Comparison of ENCODE assay signal across 1 cellular context in the genomic region with DNA sequence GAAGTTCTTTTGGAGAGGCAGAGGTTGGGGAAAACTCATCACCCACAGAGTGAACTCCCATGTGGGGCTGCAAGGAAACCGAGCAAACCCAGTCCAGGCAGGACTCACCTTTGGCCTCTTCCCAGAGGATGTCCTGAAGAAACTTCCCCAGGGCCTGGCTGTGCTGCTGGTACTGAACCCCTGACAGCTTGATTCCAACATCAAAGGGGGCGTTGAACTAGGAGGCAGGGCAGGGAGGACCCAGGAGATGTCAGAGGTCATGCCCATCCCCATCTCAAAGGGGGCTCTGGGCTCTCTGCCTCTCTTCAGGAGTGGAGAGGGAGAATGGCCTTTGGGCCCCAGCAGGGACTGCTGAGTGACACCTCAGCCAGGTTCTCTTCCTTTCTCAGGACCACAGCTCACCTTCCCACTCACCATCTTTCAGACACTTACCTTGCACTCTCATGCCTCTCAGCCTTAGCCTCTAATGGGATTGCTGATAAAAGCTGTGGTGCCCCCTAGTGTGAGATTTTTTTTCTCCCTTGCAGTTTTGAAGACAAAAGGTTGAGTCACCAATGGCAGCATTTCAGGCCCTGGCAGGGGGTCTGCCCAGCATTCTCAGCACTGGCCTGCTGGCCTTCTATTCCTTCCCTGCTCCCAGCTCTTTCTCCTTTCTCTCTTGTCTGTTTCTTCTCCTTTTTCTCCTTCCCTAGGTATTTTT.
TF ChIP-seq lines count a peak whose summit lies in the region.

No MANE protein-coding gene starts in this region.

TF ChIP-seq in HEK293, 187 proteins besides CTCF, POLR2A, EP300 and RAD21 (continued from another document):
- TF ChIP-seq, protein P1, sequence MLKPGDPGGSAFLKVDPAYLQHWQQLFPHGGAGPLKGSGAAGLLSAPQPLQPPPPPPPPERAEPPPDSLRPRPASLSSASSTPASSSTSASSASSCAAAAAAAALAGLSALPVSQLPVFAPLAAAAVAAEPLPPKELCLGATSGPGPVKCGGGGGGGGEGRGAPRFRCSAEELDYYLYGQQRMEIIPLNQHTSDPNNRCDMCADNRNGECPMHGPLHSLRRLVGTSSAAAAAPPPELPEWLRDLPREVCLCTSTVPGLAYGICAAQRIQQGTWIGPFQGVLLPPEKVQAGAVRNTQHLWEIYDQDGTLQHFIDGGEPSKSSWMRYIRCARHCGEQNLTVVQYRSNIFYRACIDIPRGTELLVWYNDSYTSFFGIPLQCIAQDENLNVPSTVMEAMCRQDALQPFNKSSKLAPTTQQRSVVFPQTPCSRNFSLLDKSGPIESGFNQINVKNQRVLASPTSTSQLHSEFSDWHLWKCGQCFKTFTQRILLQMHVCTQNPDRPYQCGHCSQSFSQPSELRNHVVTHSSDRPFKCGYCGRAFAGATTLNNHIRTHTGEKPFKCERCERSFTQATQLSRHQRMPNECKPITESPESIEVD (tag by site-specific recombination; IDR thresholded peaks at IDR 0.05): no peak
- TF ChIP-seq ZNF114 (tag by site-specific recombination; IDR thresholded peaks at IDR 0.05) (no peak), ZBTB8A (tag by site-specific recombination; IDR thresholded peaks at IDR 0.05) (no peak), RBAK (tag by site-specific recombination; IDR thresholded peaks at IDR 0.05) (no peak), ZNF558 (tag by site-specific recombination; IDR thresholded peaks at IDR 0.05) (no peak), ZNF768 (tag by site-specific recombination; IDR thresholded peaks at IDR 0.05) (no peak), ZNF610 (tag by site-specific recombination; IDR thresholded peaks at IDR 0.05; ENCODE audit: borderline replicate concordance) (no peak), ZNF660 (tag by site-specific recombination; IDR thresholded peaks at IDR 0.05) (peak; percentile 32; the same call in 1 of the 2 replicates), ZNF10 (tag by site-specific recombination; IDR thresholded peaks at IDR 0.05) (no peak), ZNF521 (tag by site-specific recombination; IDR thresholded peaks at IDR 0.05) (no peak), ZNF202 (tag by site-specific recombination; IDR thresholded peaks at IDR 0.05; ENCODE audit: borderline replicate concordance) (no peak), ZFP41 (tag by site-specific recombination; IDR thresholded peaks at IDR 0.05; ENCODE audit: borderline replicate concordance) (no peak), ZSCAN23 (tag by site-specific recombination; IDR thresholded peaks at IDR 0.05) (no peak), ZNF664 (tag by site-specific recombination; IDR thresholded peaks at IDR 0.05) (no peak), ZNF366 (tag by site-specific recombination; conservative IDR thresholded peaks at IDR 0.05) (0 out of 2 replicates have a peak, but pooled peaks have one; percentile 24), ZNF549 (tag by site-specific recombination; IDR thresholded peaks at IDR 0.05) (no peak), ZNF169 (tag by site-specific recombination; IDR thresholded peaks at IDR 0.05) (no peak)
- TF ChIP-seq, protein P2, sequence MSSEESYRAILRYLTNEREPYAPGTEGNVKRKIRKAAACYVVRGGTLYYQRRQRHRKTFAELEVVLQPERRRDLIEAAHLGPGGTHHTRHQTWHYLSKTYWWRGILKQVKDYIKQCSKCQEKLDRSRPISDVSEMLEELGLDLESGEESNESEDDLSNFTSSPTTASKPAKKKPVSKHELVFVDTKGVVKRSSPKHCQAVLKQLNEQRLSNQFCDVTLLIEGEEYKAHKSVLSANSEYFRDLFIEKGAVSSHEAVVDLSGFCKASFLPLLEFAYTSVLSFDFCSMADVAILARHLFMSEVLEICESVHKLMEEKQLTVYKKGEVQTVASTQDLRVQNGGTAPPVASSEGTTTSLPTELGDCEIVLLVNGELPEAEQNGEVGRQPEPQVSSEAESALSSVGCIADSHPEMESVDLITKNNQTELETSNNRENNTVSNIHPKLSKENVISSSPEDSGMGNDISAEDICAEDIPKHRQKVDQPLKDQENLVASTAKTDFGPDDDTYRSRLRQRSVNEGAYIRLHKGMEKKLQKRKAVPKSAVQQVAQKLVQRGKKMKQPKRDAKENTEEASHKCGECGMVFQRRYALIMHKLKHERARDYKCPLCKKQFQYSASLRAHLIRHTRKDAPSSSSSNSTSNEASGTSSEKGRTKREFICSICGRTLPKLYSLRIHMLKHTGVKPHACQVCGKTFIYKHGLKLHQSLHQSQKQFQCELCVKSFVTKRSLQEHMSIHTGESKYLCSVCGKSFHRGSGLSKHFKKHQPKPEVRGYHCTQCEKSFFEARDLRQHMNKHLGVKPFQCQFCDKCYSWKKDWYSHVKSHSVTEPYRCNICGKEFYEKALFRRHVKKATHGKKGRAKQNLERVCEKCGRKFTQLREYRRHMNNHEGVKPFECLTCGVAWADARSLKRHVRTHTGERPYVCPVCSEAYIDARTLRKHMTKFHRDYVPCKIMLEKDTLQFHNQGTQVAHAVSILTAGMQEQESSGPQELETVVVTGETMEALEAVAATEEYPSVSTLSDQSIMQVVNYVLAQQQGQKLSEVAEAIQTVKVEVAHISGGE (tag by site-specific recombination; conservative IDR thresholded peaks at IDR 0.05; ENCODE audit: low read depth): no peak
- TF ChIP-seq, protein P3, sequence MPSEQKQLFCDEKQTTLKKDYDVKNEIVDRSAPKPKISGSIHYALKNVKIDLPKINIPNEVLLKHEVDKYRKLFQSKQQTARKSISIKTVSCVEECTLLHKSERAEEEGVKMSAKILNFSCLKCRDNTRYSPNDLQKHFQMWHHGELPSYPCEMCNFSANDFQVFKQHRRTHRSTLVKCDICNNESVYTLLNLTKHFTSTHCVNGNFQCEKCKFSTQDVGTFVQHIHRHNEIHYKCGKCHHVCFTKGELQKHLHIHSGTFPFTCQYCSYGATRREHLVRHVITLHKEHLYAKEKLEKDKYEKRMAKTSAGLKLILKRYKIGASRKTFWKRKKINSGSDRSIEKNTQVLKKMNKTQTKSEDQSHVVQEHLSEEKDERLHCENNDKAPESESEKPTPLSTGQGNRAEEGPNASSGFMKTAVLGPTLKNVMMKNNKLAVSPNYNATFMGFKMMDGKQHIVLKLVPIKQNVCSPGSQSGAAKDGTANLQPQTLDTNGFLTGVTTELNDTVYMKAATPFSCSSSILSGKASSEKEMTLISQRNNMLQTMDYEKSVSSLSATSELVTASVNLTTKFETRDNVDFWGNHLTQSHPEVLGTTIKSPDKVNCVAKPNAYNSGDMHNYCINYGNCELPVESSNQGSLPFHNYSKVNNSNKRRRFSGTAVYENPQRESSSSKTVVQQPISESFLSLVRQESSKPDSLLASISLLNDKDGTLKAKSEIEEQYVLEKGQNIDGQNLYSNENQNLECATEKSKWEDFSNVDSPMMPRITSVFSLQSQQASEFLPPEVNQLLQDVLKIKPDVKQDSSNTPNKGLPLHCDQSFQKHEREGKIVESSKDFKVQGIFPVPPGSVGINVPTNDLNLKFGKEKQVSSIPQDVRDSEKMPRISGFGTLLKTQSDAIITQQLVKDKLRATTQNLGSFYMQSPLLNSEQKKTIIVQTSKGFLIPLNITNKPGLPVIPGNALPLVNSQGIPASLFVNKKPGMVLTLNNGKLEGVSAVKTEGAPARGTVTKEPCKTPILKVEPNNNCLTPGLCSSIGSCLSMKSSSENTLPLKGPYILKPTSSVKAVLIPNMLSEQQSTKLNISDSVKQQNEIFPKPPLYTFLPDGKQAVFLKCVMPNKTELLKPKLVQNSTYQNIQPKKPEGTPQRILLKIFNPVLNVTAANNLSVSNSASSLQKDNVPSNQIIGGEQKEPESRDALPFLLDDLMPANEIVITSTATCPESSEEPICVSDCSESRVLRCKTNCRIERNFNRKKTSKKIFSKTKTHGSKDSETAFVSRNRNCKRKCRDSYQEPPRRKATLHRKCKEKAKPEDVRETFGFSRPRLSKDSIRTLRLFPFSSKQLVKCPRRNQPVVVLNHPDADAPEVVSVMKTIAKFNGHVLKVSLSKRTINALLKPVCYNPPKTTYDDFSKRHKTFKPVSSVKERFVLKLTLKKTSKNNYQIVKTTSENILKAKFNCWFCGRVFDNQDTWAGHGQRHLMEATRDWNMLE (tag by site-specific recombination; conservative IDR thresholded peaks at IDR 0.05; ENCODE audit: low read depth): no peak
- TF ChIP-seq, protein P4, sequence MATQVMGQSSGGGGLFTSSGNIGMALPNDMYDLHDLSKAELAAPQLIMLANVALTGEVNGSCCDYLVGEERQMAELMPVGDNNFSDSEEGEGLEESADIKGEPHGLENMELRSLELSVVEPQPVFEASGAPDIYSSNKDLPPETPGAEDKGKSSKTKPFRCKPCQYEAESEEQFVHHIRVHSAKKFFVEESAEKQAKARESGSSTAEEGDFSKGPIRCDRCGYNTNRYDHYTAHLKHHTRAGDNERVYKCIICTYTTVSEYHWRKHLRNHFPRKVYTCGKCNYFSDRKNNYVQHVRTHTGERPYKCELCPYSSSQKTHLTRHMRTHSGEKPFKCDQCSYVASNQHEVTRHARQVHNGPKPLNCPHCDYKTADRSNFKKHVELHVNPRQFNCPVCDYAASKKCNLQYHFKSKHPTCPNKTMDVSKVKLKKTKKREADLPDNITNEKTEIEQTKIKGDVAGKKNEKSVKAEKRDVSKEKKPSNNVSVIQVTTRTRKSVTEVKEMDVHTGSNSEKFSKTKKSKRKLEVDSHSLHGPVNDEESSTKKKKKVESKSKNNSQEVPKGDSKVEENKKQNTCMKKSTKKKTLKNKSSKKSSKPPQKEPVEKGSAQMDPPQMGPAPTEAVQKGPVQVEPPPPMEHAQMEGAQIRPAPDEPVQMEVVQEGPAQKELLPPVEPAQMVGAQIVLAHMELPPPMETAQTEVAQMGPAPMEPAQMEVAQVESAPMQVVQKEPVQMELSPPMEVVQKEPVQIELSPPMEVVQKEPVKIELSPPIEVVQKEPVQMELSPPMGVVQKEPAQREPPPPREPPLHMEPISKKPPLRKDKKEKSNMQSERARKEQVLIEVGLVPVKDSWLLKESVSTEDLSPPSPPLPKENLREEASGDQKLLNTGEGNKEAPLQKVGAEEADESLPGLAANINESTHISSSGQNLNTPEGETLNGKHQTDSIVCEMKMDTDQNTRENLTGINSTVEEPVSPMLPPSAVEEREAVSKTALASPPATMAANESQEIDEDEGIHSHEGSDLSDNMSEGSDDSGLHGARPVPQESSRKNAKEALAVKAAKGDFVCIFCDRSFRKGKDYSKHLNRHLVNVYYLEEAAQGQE (tag by site-specific recombination; IDR thresholded peaks at IDR 0.05): no peak
- TF ChIP-seq, protein P5, sequence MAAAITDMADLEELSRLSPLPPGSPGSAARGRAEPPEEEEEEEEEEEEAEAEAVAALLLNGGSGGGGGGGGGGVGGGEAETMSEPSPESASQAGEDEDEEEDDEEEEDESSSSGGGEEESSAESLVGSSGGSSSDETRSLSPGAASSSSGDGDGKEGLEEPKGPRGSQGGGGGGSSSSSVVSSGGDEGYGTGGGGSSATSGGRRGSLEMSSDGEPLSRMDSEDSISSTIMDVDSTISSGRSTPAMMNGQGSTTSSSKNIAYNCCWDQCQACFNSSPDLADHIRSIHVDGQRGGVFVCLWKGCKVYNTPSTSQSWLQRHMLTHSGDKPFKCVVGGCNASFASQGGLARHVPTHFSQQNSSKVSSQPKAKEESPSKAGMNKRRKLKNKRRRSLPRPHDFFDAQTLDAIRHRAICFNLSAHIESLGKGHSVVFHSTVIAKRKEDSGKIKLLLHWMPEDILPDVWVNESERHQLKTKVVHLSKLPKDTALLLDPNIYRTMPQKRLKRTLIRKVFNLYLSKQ (tag by site-specific recombination; IDR thresholded peaks at IDR 0.05; ENCODE audit: borderline replicate concordance): no peak
